8 cellular contexts compared by ENCODE assay signal in the genomic region with DNA sequence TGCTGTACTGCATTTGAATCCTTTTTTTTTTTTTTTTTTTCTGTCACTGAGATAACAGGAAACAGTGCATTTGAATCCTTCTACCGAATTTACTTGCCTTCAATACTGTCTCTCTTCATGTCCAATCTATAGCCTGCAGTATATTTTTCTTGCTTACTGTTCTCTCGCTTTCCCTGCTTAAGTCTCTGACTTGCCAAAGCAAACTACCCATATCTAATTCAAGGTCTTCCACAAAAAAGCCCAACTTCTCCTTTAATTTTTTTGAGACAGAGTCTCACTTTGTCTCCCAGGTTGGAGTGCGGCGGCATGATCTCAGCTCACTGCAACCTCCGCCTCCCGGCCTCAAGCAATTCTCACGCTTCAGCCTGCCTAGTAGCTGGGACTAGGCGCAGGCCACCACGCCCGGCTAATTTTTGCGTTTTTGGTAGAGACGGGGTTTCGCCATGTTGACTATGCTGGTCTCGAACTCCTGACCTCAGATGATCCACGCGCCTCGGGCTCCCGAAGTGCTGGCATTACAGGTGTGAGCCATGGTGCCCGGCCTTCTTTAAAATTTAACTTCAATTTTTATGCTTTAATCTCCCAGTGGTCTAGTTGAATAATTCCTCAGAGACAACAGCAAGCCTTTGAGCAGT. TPM values are rescaled to one million over a fixed set of nuclear protein-coding genes. Genes with fewer than 3 reads are reported as not detected.
A peak's percentile ranks its signal among the peaks of the same experiment; 100 is the strongest.
DNase-seq lines count a peak whose midpoint lies in the region; ATAC-seq and TF ChIP-seq lines count a peak whose summit lies in the region.

No MANE protein-coding gene starts in this region.

- ATAC-seq in GM18868 (IDR thresholded peaks at IDR 0.05; ENCODE audit: unreplicated experiment) (no peak), HG03135 (IDR thresholded peaks at IDR 0.05; ENCODE audit: unreplicated experiment) (no peak)

- TF ChIP-seq CTCF in glutamatergic neuron (IDR thresholded peaks at IDR 0.05; ENCODE audit: partially characterized antibody, unreplicated experiment) = no peak
- TF ChIP-seq CTCF in spleen (IDR thresholded peaks at IDR 0.05 in 8 of 11, conservative IDR thresholded peaks at IDR 0.05 in 3 of 11) = no peak

- TF ChIP-seq POLR2A in spleen (IDR thresholded peaks at IDR 0.05) = no peak

- H3K4me3 ChIP-seq in spleen = peak overlapping the region in 7 of 8 donors; percentile 77 to 99 (median 93)

- H3K27ac ChIP-seq in spleen = peak overlapping the region in 3 of 8 donors; percentile 84 to 91 (median 87)

- no peaks in the 10 kb centered on the region for H3K27me3 Mint-ChIP-seq in T-helper 2 cell treated with Interferon-gamma antibody and Interleukin-4, amounts not matched to agents 5 μg/mL and 100 μg/mL, for 36 hours (ENCODE audit: low read depth)
- peaks cover 5% of the 10 kb centered on the region for H3K27me3 Mint-ChIP-seq in glutamatergic neuron (ENCODE audit: unreplicated experiment)

- H3K27me3 ChIP-seq in spleen (replicated peaks in 1 of 7) = no peaks in the 10 kb centered on the region

- DNase-seq in NCI-H2227 (lab: John Stamatoyannopoulos, UW; ENCODE audit: unreplicated experiment) = peak; percentile 5
- DNase-seq in NCI-H2227 treated with DMSO at 0.1 percent for 48 hours (lab: John Stamatoyannopoulos, UW) = no peak
- DNase-seq in T-helper 2 cell treated with Interferon-gamma antibody and Interleukin-4, amounts not matched to agents 5 μg/mL and 100 μg/mL, for 36 hours (ENCODE audit: low spot score) = no peak
- DNase-seq in glutamatergic neuron = no peak
- DNase-seq in spleen = no peak
- DNase-seq in NCI-H774 (lab: John Stamatoyannopoulos, UW) = no peak

- H3K36me3 Mint-ChIP-seq in T-helper 2 cell treated with Interferon-gamma antibody and Interleukin-4, amounts not matched to agents 5 μg/mL and 100 μg/mL, for 36 hours (ENCODE audit: low read depth) = peaks cover 45% of the 10 kb centered on the region
- H3K36me3 Mint-ChIP-seq in glutamatergic neuron (ENCODE audit: unreplicated experiment) = no peaks in the 10 kb centered on the region

- no peaks in the 10 kb centered on the region for H3K9me3 Mint-ChIP-seq in T-helper 2 cell treated with Interferon-gamma antibody and Interleukin-4, amounts not matched to agents 5 μg/mL and 100 μg/mL, for 36 hours
- H3K9me3 Mint-ChIP-seq in glutamatergic neuron (ENCODE audit: unreplicated experiment) = peaks cover 6% of the 10 kb centered on the region

- WGBS in spleen, 5 donors = 72 to 79% (median 74%) methylated on average over 19 of the region's 19 CpGs

- peak overlapping the region; percentile 98 for H3K4me3 Mint-ChIP-seq in T-helper 2 cell treated with Interferon-gamma antibody and Interleukin-4, amounts not matched to agents 5 μg/mL and 100 μg/mL, for 36 hours
- peak overlapping the region; percentile 96 for H3K4me3 Mint-ChIP-seq in glutamatergic neuron (ENCODE audit: unreplicated experiment)

- H3K9me3 ChIP-seq in spleen = no peaks in the 10 kb centered on the region

- H3K27ac Mint-ChIP-seq in T-helper 2 cell treated with Interferon-gamma antibody and Interleukin-4, amounts not matched to agents 5 μg/mL and 100 μg/mL, for 36 hours = peak overlapping the region; percentile 93
- peak overlapping the region; percentile 97 for H3K27ac Mint-ChIP-seq in glutamatergic neuron (ENCODE audit: unreplicated experiment)

- H3K4me1 ChIP-seq in spleen = peaks cover 23 to 68% (median 50%) of the 10 kb centered on the region in 6 donors

- peaks cover 41% of the 10 kb centered on the region for H3K4me1 Mint-ChIP-seq in T-helper 2 cell treated with Interferon-gamma antibody and Interleukin-4, amounts not matched to agents 5 μg/mL and 100 μg/mL, for 36 hours (ENCODE audit: low read depth)
- H3K4me1 Mint-ChIP-seq in glutamatergic neuron (ENCODE audit: low read depth, unreplicated experiment) = peaks cover 15% of the 10 kb centered on the region

- peaks cover 2 to 65% (median 36%) of the 10 kb centered on the region in 6 donors for H3K36me3 ChIP-seq in spleen

- intact Hi-C loops in spleen (cut with DNase I; ENCODE audit: low total_unique reads) = no loop called here

RNA-seq across cellular contexts. Expression of a gene that starts 0.9 kb away (rescaled TPM):
- total RNA-seq in glutamatergic neuron (ENCODE audit: unreplicated experiment) = 73.2 TPM
- 10 to 100 TPM; 21.1 to 41.9 (median 25.2) TPM for total RNA-seq in spleen
- polyA plus RNA-seq in spleen = 10 to 100 TPM; 13.9 to 21.2 (median 20.4) TPM

RNA-seq across cellular contexts. Expression of a gene that starts 1.0 kb away (rescaled TPM):
- total RNA-seq in glutamatergic neuron (ENCODE audit: unreplicated experiment) (330 TPM), spleen (100 to 1,000 TPM; 111 to 244 (median 137) TPM)
- 100 to 1,000 TPM; 423 to 528 (median 519) TPM for polyA plus RNA-seq in spleen

RNA-seq across cellular contexts. Expression of a gene that starts 29.5 kb away (rescaled TPM):
- total RNA-seq in glutamatergic neuron (ENCODE audit: unreplicated experiment) (6.9 TPM), spleen (1 to 10 TPM; 4.0 to 7.7 (median 4.7) TPM)
- polyA plus RNA-seq in spleen = 1 to 10 TPM; 2.3 to 2.9 (median 2.5) TPM

RNA-seq across cellular contexts. Expression of a gene that starts 46.4 kb away (rescaled TPM):
- total RNA-seq in glutamatergic neuron (ENCODE audit: unreplicated experiment) (7.4 TPM), spleen (10 to 100 TPM in 3 of 7 donors, 1 to 10 TPM in 4; 7.1 to 11.3 (median 9.2) TPM)
- 1 to 10 TPM; 6.0 to 7.2 (median 6.8) TPM for polyA plus RNA-seq in spleen

RNA-seq across cellular contexts. Expression of a gene that starts 54.9 kb away (rescaled TPM):
- total RNA-seq in glutamatergic neuron (ENCODE audit: unreplicated experiment) = 0.44 TPM
- total RNA-seq in spleen = 10 to 100 TPM; 36.8 to 91.6 (median 68.6) TPM
- polyA plus RNA-seq in spleen = 10 to 100 TPM; 12.6 to 40.4 (median 23.3) TPM
